Comparison of ENCODE assay signal across 1 cellular context in the genomic region with DNA sequence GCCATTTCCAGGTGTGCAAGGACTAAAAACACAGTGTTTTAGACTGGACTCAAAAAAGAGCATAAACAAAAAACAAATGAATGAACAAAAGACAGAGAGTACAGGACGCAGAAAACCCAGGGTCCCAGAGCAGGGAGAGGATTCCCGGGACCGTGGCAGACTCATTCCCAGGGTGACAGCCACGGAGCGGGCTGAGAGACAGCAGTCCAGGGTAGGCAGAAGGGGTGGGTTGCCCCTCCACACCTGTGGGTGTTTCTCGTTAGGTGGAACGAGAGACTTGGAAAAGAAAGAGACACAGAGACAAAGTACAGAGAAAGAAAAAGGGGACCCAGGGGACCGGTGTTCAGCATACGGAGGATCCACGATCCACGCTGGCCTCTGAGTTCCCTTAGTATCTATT.
TF ChIP-seq lines count a peak whose summit lies in the region.

No MANE protein-coding gene starts in this region.

TF ChIP-seq in H1, 55 proteins besides CTCF, POLR2A, EP300 and RAD21 (continued from another document):
- TF ChIP-seq CEBPB (IDR thresholded peaks at IDR 0.05; ENCODE audit: low read depth, low read length), result no peak
- TF ChIP-seq ZNF274 (IDR thresholded peaks at IDR 0.05; ENCODE audit: borderline replicate concordance, extremely low read depth, low read length), result no peak
- TF ChIP-seq SIX5 (IDR thresholded peaks at IDR 0.05; ENCODE audit: low read depth, low read length), result no peak
- TF ChIP-seq KDM1A (IDR thresholded peaks at IDR 0.05; ENCODE audit: borderline replicate concordance, low read length), result no peak
